ENCODE assay signal across 26 cellular contexts in the genomic region with DNA sequence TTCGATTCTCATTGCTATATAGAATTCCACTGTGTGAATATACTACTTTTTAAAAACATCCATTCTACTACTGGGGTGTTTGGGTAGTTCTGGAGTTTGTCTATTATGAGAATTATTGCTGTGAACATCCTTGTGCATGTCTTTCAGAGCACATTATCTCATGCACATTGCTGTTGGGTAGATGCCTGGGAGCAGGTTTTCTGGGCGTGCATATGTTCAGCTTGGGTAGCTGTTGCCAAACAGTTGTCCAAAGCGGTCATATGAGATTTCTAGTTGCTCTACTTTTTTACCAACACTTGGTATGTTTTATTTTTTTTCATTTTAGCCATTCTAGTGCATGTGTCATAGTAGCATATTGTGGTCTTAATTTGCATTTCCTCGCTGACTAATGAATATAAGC.
"Had no signal": no experiment of that assay in that cellular context is flagged by ENCODE, and none has a peak within 500 bp of the region (broad histone marks: within the 10 kb centered on the region; RNA-seq: fewer than 3 reads in every experiment).

No MANE protein-coding gene starts in this region.

- H3K9me3 Mint-ChIP-seq: activated CD8-positive, alpha-beta T cell treated with anti-CD3 and anti-CD28 coated beads for 36 hours; activated naive CD8-positive, alpha-beta T cell treated with anti-CD3 and anti-CD28 coated beads, Interleukin-2, amount 50 U/mL, for 24 hours; activated T-helper 2 cell treated with anti-CD3 and anti-CD28 coated beads, Interferon-gamma antibody, Interleukin-2, Interleukin-4, amounts not matched to agents 10 μg/mL and 5 μg/mL and 100 μg/mL, durations not matched to agents 14 hours and 24 hours and 36 hours; effector memory CD8-positive, alpha-beta T cell; memory B cell; natural killer cell treated with Interleukin-12 subunit alpha and Interleukin-12 subunit beta and Interleukin-15 and Interleukin-18, amount 100 ng/mL, for 72 hours; WTC11 had no signal

- H3K27ac Mint-ChIP-seq: activated CD8-positive, alpha-beta memory T cell treated with anti-CD3 and anti-CD28 coated beads, Interleukin-2, amount 10 ng/mL, durations not matched to agents 7 days and 5 days; activated CD8-positive, alpha-beta T cell treated with anti-CD3 and anti-CD28 coated beads for 36 hours; activated naive CD8-positive, alpha-beta T cell treated with anti-CD3 and anti-CD28 coated beads, Interleukin-2, amount 50 U/mL, for 24 hours; activated T-helper 2 cell treated with anti-CD3 and anti-CD28 coated beads, Interferon-gamma antibody, Interleukin-2, Interleukin-4, amounts not matched to agents 10 μg/mL and 5 μg/mL and 100 μg/mL, durations not matched to agents 14 hours and 24 hours and 36 hours; effector memory CD8-positive, alpha-beta T cell; memory B cell; natural killer cell treated with Interleukin-12 subunit alpha and Interleukin-12 subunit beta and Interleukin-15 and Interleukin-18, amount 100 ng/mL, for 72 hours; WTC11 had no signal

- DNase-seq: activated CD4-positive, alpha-beta T cell treated with anti-CD3 and anti-CD28 coated beads for 4 hours; activated CD8-positive, alpha-beta memory T cell treated with anti-CD3 and anti-CD28 coated beads, Interleukin-2, amount 10 ng/mL, durations not matched to agents 7 days and 5 days; activated CD8-positive, alpha-beta T cell treated with anti-CD3 and anti-CD28 coated beads for 36 hours; activated naive CD4-positive, alpha-beta T cell; activated naive CD8-positive, alpha-beta T cell treated with anti-CD3 and anti-CD28 coated beads, Interleukin-2, amount 50 U/mL, for 24 hours; activated T-cell treated with anti-CD3 and anti-CD28 coated beads for 4 hours; anterior cingulate cortex; brain microvascular endothelial cell; central memory CD4-positive, alpha-beta T cell; colonic mucosa; dorsolateral prefrontal cortex; effector memory CD8-positive, alpha-beta T cell; ovary; spleen; stimulated activated CD4-positive, alpha-beta T cell treated with anti-CD3 and anti-CD28 coated beads, Interleukin-4, amount 100 ng/mL, for 1 hour; stimulated activated naive CD4-positive, alpha-beta T cell; T-helper 1 cell; T-helper 9 cell had no signal

- H3K9me3 ChIP-seq: colonic mucosa, heart left ventricle, ovary, prostate gland, spleen, thoracic aorta, upper lobe of left lung had no signal

- H3K4me3 Mint-ChIP-seq: activated CD8-positive, alpha-beta memory T cell treated with anti-CD3 and anti-CD28 coated beads, Interleukin-2, amount 10 ng/mL, durations not matched to agents 7 days and 5 days; activated CD8-positive, alpha-beta T cell treated with anti-CD3 and anti-CD28 coated beads for 36 hours; activated naive CD8-positive, alpha-beta T cell treated with anti-CD3 and anti-CD28 coated beads, Interleukin-2, amount 50 U/mL, for 24 hours; effector memory CD8-positive, alpha-beta T cell; memory B cell; natural killer cell treated with Interleukin-12 subunit alpha and Interleukin-12 subunit beta and Interleukin-15 and Interleukin-18, amount 100 ng/mL, for 72 hours; WTC11 had no signal

- H3K4me1 Mint-ChIP-seq: WTC11 had no signal

- H3K27me3 Mint-ChIP-seq: activated CD8-positive, alpha-beta memory T cell treated with anti-CD3 and anti-CD28 coated beads, Interleukin-2, amount 10 ng/mL, durations not matched to agents 7 days and 5 days; activated CD8-positive, alpha-beta T cell treated with anti-CD3 and anti-CD28 coated beads for 36 hours; activated naive CD8-positive, alpha-beta T cell treated with anti-CD3 and anti-CD28 coated beads, Interleukin-2, amount 50 U/mL, for 24 hours; effector memory CD8-positive, alpha-beta T cell; memory B cell; natural killer cell treated with Interleukin-12 subunit alpha and Interleukin-12 subunit beta and Interleukin-15 and Interleukin-18, amount 100 ng/mL, for 72 hours had no signal

- ATAC-seq: activated CD8-positive, alpha-beta memory T cell treated with anti-CD3 and anti-CD28 coated beads, Interleukin-2, amount 10 ng/mL, durations not matched to agents 7 days and 5 days; activated CD8-positive, alpha-beta T cell treated with anti-CD3 and anti-CD28 coated beads for 36 hours; activated naive CD8-positive, alpha-beta T cell treated with anti-CD3 and anti-CD28 coated beads, Interleukin-2, amount 50 U/mL, for 24 hours; effector memory CD8-positive, alpha-beta T cell; heart left ventricle; natural killer cell treated with Interleukin-12 subunit alpha and Interleukin-12 subunit beta and Interleukin-15 and Interleukin-18, amount 100 ng/mL, for 72 hours; WTC11 had no signal
